ENCODE assay signal across 23 cellular contexts in the genomic region with DNA sequence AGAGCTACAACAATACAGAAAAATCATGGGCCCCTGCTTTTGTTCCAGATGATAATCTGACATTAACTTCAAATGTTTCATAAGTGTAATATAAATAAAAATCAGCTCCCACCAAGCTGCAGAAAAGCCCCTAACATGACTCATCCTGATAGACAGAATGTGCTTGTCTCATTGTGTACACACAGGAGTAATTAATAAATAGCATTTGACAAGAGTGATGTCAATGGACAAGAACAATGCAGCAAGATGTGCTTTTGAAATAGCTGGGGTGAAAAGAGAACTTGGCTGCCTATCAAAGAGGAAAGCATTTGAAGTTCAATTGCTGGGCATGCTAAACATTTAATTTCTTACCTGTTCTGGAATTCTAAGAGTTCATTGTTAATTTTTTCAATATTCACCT.
DNase-seq lines count a peak whose midpoint lies in the region; ATAC-seq and TF ChIP-seq lines count a peak whose summit lies in the region.
"Had no signal": no experiment of that assay in that cellular context is flagged by ENCODE, and none has a peak within 500 bp of the region (broad histone marks: within the 10 kb centered on the region; RNA-seq: fewer than 3 reads in every experiment).

No MANE protein-coding gene starts in this region.

- H3K27ac ChIP-seq in MM.1S (ENCODE audit: low read length): no peak overlapping the region
- H3K27ac ChIP-seq: C4-2B, PC-9 had no signal

- no peaks in the 10 kb centered on the region for H4K20me1 ChIP-seq in MM.1S (ENCODE audit: insufficient read depth, low read length)

- H3K36me3 ChIP-seq in MM.1S (replicated peaks; ENCODE audit: insufficient read depth, low read length): no peaks in the 10 kb centered on the region
- H3K36me3 ChIP-seq: HAP-1 had no signal

- no peak overlapping the region for H3K4me2 ChIP-seq in MM.1S (ENCODE audit: low read depth, low read length)
- H3K4me2 ChIP-seq: GM23338, PC-9, SK-N-SH had no signal

- no peaks in the 10 kb centered on the region for H3K27me3 ChIP-seq in MM.1S (replicated peaks; ENCODE audit: insufficient read depth, low read length)

- no peaks in the 10 kb centered on the region for H3F3A ChIP-seq in MM.1S (ENCODE audit: insufficient read depth, low read length)

- H3K4me1 ChIP-seq in MM.1S (ENCODE audit: low read length): no peaks in the 10 kb centered on the region
- H3K4me1 ChIP-seq: HAP-1 had no signal

- no peak overlapping the region for H3K4me3 ChIP-seq in MM.1S (ENCODE audit: low read length)
- H3K4me3 ChIP-seq: GM23338, HAP-1, PC-9 had no signal

- no peak overlapping the region for H3K9ac ChIP-seq in MM.1S (ENCODE audit: low read length)
- H3K9ac ChIP-seq: SK-N-SH had no signal

- no peaks in the 10 kb centered on the region for H3K79me2 ChIP-seq in MM.1S (ENCODE audit: low read length)

- no peak for ATAC-seq in GM18517 (IDR thresholded peaks at IDR 0.05; ENCODE audit: unreplicated experiment)
- ATAC-seq: GM23338, HepG2 had no signal

- peak; percentile 1 for DNase-seq in DMS79 (lab: John Stamatoyannopoulos, UW)
- DNase-seq in DMS79 treated with DMSO at 0.1 percent for 48 hours (lab: John Stamatoyannopoulos, UW): no peak
- peak; percentile 32 for DNase-seq in NCI-H1694 treated with DMSO at 0.1 percent for 48 hours (lab: John Stamatoyannopoulos, UW)
- peak; percentile 67 for DNase-seq in NCI-H748 treated with DMSO at 0.1 percent for 48 hours (lab: John Stamatoyannopoulos, UW)
- DNase-seq in MM.1S: no peak
- no peak for DNase-seq in NCI-H82 treated with DMSO at 0.1 percent for 48 hours (lab: John Stamatoyannopoulos, UW; ENCODE audit: unreplicated experiment)
- DNase-seq: 8988T; AML-193; CD8-positive, alpha-beta memory T cell; KBM-7; NCI-H1092 treated with DMSO at 0.1 percent for 48 hours; NCI-H187; NCI-H524 treated with DMSO at 0.1 percent for 48 hours; PC-9; RPMI8226; SIG-M5; SK-N-SH; T-helper 2 cell had no signal

- TF ChIP-seq CTCF in MM.1S (IDR thresholded peaks at IDR 0.05; ENCODE audit: low read length): no peak

- no peaks in the 10 kb centered on the region for H3K9me3 ChIP-seq in MM.1S (replicated peaks; ENCODE audit: insufficient read depth, low read length)
- H3K9me3 ChIP-seq: HAP-1, SK-N-SH had no signal

- H2AFZ ChIP-seq in MM.1S (ENCODE audit: low read length): no peak overlapping the region
- H2AFZ ChIP-seq: GM23338, PC-9 had no signal

- H3K9me2 ChIP-seq in MM.1S (replicated peaks; ENCODE audit: insufficient read depth, low read length): no peaks in the 10 kb centered on the region

Comparison
In these comparisons a context has a peak if more than half of its experiments do, and no peak if none do; other contexts are left out.
1. DNase-seq: peak in DMS79 (single experiment), NCI-H1694 treated with DMSO at 0.1 percent for 48 hours (single experiment) and NCI-H748 treated with DMSO at 0.1 percent for 48 hours (single experiment); none in DMS79 treated with DMSO at 0.1 percent for 48 hours (single experiment), MM.1S (single experiment) and NCI-H82 treated with DMSO at 0.1 percent for 48 hours (single experiment).